ENCODE assay signal across 9 cellular contexts in the genomic region with DNA sequence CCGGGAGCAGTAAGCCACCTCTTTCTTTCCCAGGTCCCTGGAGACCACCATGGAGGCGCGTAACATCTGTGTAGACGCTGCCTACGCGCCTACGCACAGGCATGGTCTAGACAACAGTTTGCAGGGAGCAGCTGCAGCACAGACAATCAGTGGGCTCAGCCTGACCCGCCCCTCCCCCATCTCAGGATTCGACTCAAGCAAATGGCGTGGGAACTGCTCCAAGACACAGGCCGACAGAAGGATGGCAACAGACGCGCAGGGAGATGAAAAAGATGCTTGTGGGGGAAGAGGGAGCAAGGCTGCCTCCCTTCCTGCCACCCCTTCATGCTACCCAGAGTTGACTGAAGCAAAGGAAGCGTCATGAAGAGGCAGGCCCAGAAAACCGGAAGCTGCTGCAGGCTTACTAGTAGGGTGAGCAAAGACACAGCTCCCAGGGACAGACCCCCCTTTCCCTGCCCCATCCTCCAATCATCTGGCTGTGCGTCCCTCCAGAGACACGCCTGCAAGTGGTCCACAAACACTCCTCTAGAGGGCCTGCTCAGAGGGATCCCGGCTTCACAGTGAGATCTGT. TPM values are rescaled to one million over a fixed set of nuclear protein-coding genes. Genes with fewer than 3 reads are reported as not detected.
DNase-seq lines count a peak whose midpoint lies in the region; ATAC-seq, FAIRE-seq and TF ChIP-seq lines count a peak whose summit lies in the region.
"Had no signal": no experiment of that assay in that cellular context is flagged by ENCODE, and none has a peak within 500 bp of the region (broad histone marks: within the 10 kb centered on the region; RNA-seq: fewer than 3 reads in every experiment).

No MANE protein-coding gene starts in this region.

- TF ChIP-seq POLR2A in GM12892 (IDR thresholded peaks at IDR 0.05; ENCODE audit: low read depth, low read length), result no peak

- H3K27me3 Mint-ChIP-seq in CD4-positive, alpha-beta T cell, result no peaks in the 10 kb centered on the region

- H3K36me3 Mint-ChIP-seq in CD4-positive, alpha-beta T cell (ENCODE audit: low read depth), result peaks cover 33% of the 10 kb centered on the region

- FAIRE-seq in GM12892 (lab: Jason Lieb, UNC), result no peak
- FAIRE-seq: GM18507 had no signal

- no peaks in the 10 kb centered on the region for H3K9me3 ChIP-seq in CD4-positive, alpha-beta T cell (ENCODE audit: control insufficient read depth, low read length)
- no peaks in the 10 kb centered on the region for H3K9me3 ChIP-seq in SJCRH30 (replicated peaks)

- no peaks in the 10 kb centered on the region for H3K36me3 ChIP-seq in SJCRH30

- POLR2A ChIA-PET in CD4-positive, alpha-beta T cell (lab: Charles Lee), result interaction anchor here (1.2 to 5.2 kb wide), 14 partner anchors 10 to 142 kb away, joined by 4 to 73 read pairs (median 9); a partner anchor contains a TSS

- peak overlapping the region; percentile 96 for H3K27ac Mint-ChIP-seq in CD4-positive, alpha-beta T cell

- ATAC-seq in CD4-positive, alpha-beta T cell (ENCODE audit: poor library complexity), result peak; percentile 88
- ATAC-seq in GM18519 (IDR thresholded peaks at IDR 0.05; ENCODE audit: low FRiP score, unreplicated experiment), result no peak

- H3K4me3 Mint-ChIP-seq in CD4-positive, alpha-beta T cell, result peak overlapping the region; percentile 31

- intact Hi-C loops in CD4-positive, alpha-beta T cell (cut with DNase I, micrococcal nuclease), result loop anchor here (5.0 kb wide), 2 partner anchors 44 to 59 kb away; a partner anchor contains a TSS

- H3K9me3 Mint-ChIP-seq in CD4-positive, alpha-beta T cell, result no peaks in the 10 kb centered on the region

- peaks cover 55% of the 10 kb centered on the region for H3K4me1 Mint-ChIP-seq in CD4-positive, alpha-beta T cell (ENCODE audit: low read depth)

- peak overlapping the region; percentile 47 for H3K4me3 ChIP-seq in SJCRH30

- H3K27me3 ChIP-seq in CD4-positive, alpha-beta T cell (ENCODE audit: control insufficient read depth, insufficient read depth, low read length), result no peaks in the 10 kb centered on the region
- H3K27me3 ChIP-seq in SJCRH30, result no peaks in the 10 kb centered on the region

- CTCF ChIA-PET in CD4-positive, alpha-beta T cell (lab: Charles Lee), result interaction anchor here (2.0 to 4.5 kb wide), 2 partner anchors 20 to 23 kb away, joined by 8 to 43 read pairs; a partner anchor contains a TSS

- H3K27ac ChIP-seq in CD4-positive, alpha-beta T cell (ENCODE audit: low read depth, low read length), result peak overlapping the region; percentile 65
- peak overlapping the region; percentile 76 for H3K27ac ChIP-seq in SJCRH30

- TF ChIP-seq CTCF in CD4-positive, alpha-beta T cell (IDR thresholded peaks at IDR 0.05), result no peak

- DNase-seq in CD4-positive, alpha-beta T cell, result peak; percentile 38 to 79 (median 56)
- DNase-seq in SJCRH30, result peak; percentile 97
- peak in 56 of 58 donors; percentile 9 to 90 (median 67) for DNase-seq in anterior cingulate cortex (lab: John Stamatoyannopoulos, UW)
- DNase-seq in iris pigment epithelial cell (ENCODE audit: low read depth), result peak; percentile 48
- peak; percentile 58 for DNase-seq in stimulated activated CD8-positive, alpha-beta memory T cell treated with anti-CD3 and anti-CD28 coated beads, Interleukin-4, amount 100 ng/mL, for 48 hours
- DNase-seq in GM12892 (ENCODE audit: insufficient read length), result no peak
- no peak for DNase-seq in HUDEP-2 (lab: John Stamatoyannopoulos, UW; ENCODE audit: unreplicated experiment in 76 of 76)

- H3K4me1 ChIP-seq in SJCRH30, result peaks cover 6% of the 10 kb centered on the region

RNA-seq across cellular contexts. Expression of a gene that starts 19.5 kb away (rescaled TPM):
- 10 to 100 TPM; 17.8 to 20.7 TPM for total RNA-seq in CD4-positive, alpha-beta T cell
- total RNA-seq in SJCRH30 (2014; rRNA removed; shearing (Covaris generic)), result 30.3 and 33.7 TPM in 2 replicates
- 14.4 TPM for polyA plus RNA-seq in GM12892 (2012; ENCODE audit: missing spikeins)

RNA-seq across cellular contexts. Expression of a gene that starts 31.5 kb away (rescaled TPM):
- 10 to 100 TPM; 25.6 to 26.0 TPM for total RNA-seq in CD4-positive, alpha-beta T cell
- total RNA-seq in SJCRH30 (2014; rRNA removed; shearing (Covaris generic)), result 14.6 and 15.4 TPM in 2 replicates
- polyA plus RNA-seq in GM12892 (2012; ENCODE audit: missing spikeins), result 35.5 TPM

RNA-seq across cellular contexts. Expression of a gene that starts 42.7 kb away (rescaled TPM):
- 1 to 10 TPM; 1.5 to 1.8 TPM for total RNA-seq in CD4-positive, alpha-beta T cell
- 5.8 and 6.9 TPM in 2 replicates for total RNA-seq in SJCRH30 (2014; rRNA removed; shearing (Covaris generic))
- 0.66 TPM for polyA plus RNA-seq in GM12892 (2012; ENCODE audit: missing spikeins)

Comparison
In these comparisons a context has a peak if more than half of its experiments do, and no peak if none do; other contexts are left out.
1. DNase-seq: peak in CD4-positive, alpha-beta T cell (10 of 10), SJCRH30 (2 of 2), anterior cingulate cortex (56 of 58), iris pigment epithelial cell (single experiment) and stimulated activated CD8-positive, alpha-beta memory T cell treated with anti-CD3 and anti-CD28 coated beads, Interleukin-4, amount 100 ng/mL, for 48 hours (single experiment); none in GM12892 (single experiment) and HUDEP-2 (0 of 76).